Comparison of ENCODE assay signal across 9 cellular contexts in genomic region chr10:92756233-92757065, GRCh38.
DNase-seq lines count a peak whose midpoint lies in the region; ATAC-seq, FAIRE-seq and TF ChIP-seq lines count a peak whose summit lies in the region.
"Had no signal": no experiment of that assay in that cellular context is flagged by ENCODE, and none has a peak within 500 bp of the region (broad histone marks: within the 10 kb centered on the region; RNA-seq: fewer than 3 reads in every experiment).

No MANE protein-coding gene starts in this region.

- TSS peak; percentile 52 for BruUV-seq in endothelial cell of umbilical vein (replicated peaks; lab: Mats Ljungman, UMichigan)

- H3K27me3 ChIP-seq in endothelial cell of umbilical vein (ENCODE audit: control insufficient read depth in 2 of 2, insufficient read depth in 2 of 2, low read length in 2 of 2) = no peaks in the 10 kb centered on the region

- H3K9me3 Mint-ChIP-seq in stimulated activated effector memory CD8-positive, alpha-beta T cell treated with anti-CD3 and anti-CD28 coated beads, Interleukin-12 subunit alpha, Interleukin-12 subunit beta, amount 100 ng/mL, for 72 hours = no peaks in the 10 kb centered on the region
- no peaks in the 10 kb centered on the region for H3K9me3 Mint-ChIP-seq in type B pancreatic cell

- H3K4me1 ChIP-seq in endothelial cell of umbilical vein (ENCODE audit: control insufficient read depth, extremely low read depth, insufficient read depth, low read length) = peaks cover 46% of the 10 kb centered on the region
- H3K4me1 ChIP-seq: parathyroid adenoma had no signal

- no peak overlapping the region for H3K4me3 Mint-ChIP-seq in stimulated activated effector memory CD8-positive, alpha-beta T cell treated with anti-CD3 and anti-CD28 coated beads, Interleukin-12 subunit alpha, Interleukin-12 subunit beta, amount 100 ng/mL, for 72 hours
- H3K4me3 Mint-ChIP-seq in type B pancreatic cell = no peak overlapping the region

- intact Hi-C loops in endothelial cell of umbilical vein (cut with micrococcal nuclease) = loop anchor here (1.0 to 5.0 kb wide), 9 partner anchors 56 to 164 kb away; partner anchors contain the start of gene KIF11

- TF ChIP-seq CTCF in endothelial cell of umbilical vein (IDR thresholded peaks at IDR 0.05; ENCODE audit: extremely low read depth in 1 of 2, insufficient read depth in 1 of 2, low read depth in 1 of 2, low read length in 2 of 2) (no peak), type B pancreatic cell (conservative IDR thresholded peaks at IDR 0.05) (no peak)

- H4K20me1 ChIP-seq in endothelial cell of umbilical vein (replicated peaks; ENCODE audit: control insufficient read depth, extremely low read depth, insufficient read depth, low read length) = no peaks in the 10 kb centered on the region

- peak; percentile 90 for FAIRE-seq in endothelial cell of umbilical vein (lab: Jason Lieb, UNC)

- H3K9me1 ChIP-seq in endothelial cell of umbilical vein (replicated peaks; ENCODE audit: control insufficient read depth, extremely low read depth, insufficient read depth, low read length) = no peaks in the 10 kb centered on the region

- H3K36me3 Mint-ChIP-seq in stimulated activated effector memory CD8-positive, alpha-beta T cell treated with anti-CD3 and anti-CD28 coated beads, Interleukin-12 subunit alpha, Interleukin-12 subunit beta, amount 100 ng/mL, for 72 hours = no peaks in the 10 kb centered on the region
- no peaks in the 10 kb centered on the region for H3K36me3 Mint-ChIP-seq in type B pancreatic cell

- peak; percentile 81 for ATAC-seq in HG02610 (IDR thresholded peaks at IDR 0.05; ENCODE audit: unreplicated experiment)
- ATAC-seq in stimulated activated effector memory CD8-positive, alpha-beta T cell treated with anti-CD3 and anti-CD28 coated beads, Interleukin-12 subunit alpha, Interleukin-12 subunit beta, amount 100 ng/mL, for 72 hours = peak; percentile 32

- DNase-seq in DMS79 (lab: John Stamatoyannopoulos, UW) = peak; percentile 6
- no peak for DNase-seq in DMS79 treated with DMSO at 0.1 percent for 48 hours (lab: John Stamatoyannopoulos, UW)
- DNase-seq in MV-4-11 (lab: John Stamatoyannopoulos, UW) = peak; percentile 85
- DNase-seq in endothelial cell of umbilical vein (ENCODE audit: low read depth, low spot score) = peak; percentile 96
- DNase-seq in stimulated activated effector memory CD8-positive, alpha-beta T cell treated with anti-CD3 and anti-CD28 coated beads, Interleukin-12 subunit alpha, Interleukin-12 subunit beta, amount 100 ng/mL, for 72 hours (ENCODE audit: low spot score in 2 of 2) = no peak
- no peak for DNase-seq in type B pancreatic cell (ENCODE audit: extremely low spot score, unreplicated experiment)
- DNase-seq in NCI-H524 treated with DMSO at 0.1 percent for 48 hours (lab: John Stamatoyannopoulos, UW) = no peak

- H3K36me3 ChIP-seq in endothelial cell of umbilical vein (ENCODE audit: control insufficient read depth in 2 of 2, extremely low read depth in 1 of 2, insufficient read depth in 2 of 2, low read length in 2 of 2) = no peaks in the 10 kb centered on the region

- peak overlapping the region; percentile 23 for H2AFZ ChIP-seq in endothelial cell of umbilical vein (ENCODE audit: low read depth, low read length)
- H2AFZ ChIP-seq: parathyroid adenoma had no signal

- H3K79me2 ChIP-seq in endothelial cell of umbilical vein (ENCODE audit: control insufficient read depth, insufficient read depth, low read length) = no peaks in the 10 kb centered on the region
- H3K79me2 ChIP-seq: parathyroid adenoma had no signal

- dilution Hi-C loops in endothelial cell of umbilical vein (cut with MboI; ENCODE audit: extremely low pct_ligation_motif_present, low sequenced_read_pairs) = no loop called here

- H3K4me3 ChIP-seq in endothelial cell of umbilical vein (replicated peaks in 1 of 3; ENCODE audit: insufficient read depth in 1 of 3, low read depth in 1 of 3, low read length in 3 of 3) = peak overlapping the region in 1 of 3 experiments; percentile 41

- peak; percentile 88 for TF ChIP-seq POLR2A in endothelial cell of umbilical vein (IDR thresholded peaks at IDR 0.05; ENCODE audit: low read depth, low read length)

- H3K9me3 ChIP-seq in endothelial cell of umbilical vein (replicated peaks; ENCODE audit: control insufficient read depth, insufficient read depth, low read length) = no peaks in the 10 kb centered on the region

- H3K9ac ChIP-seq in endothelial cell of umbilical vein (replicated peaks; ENCODE audit: extremely low read depth, insufficient read depth, low read length) = peak overlapping the region; percentile 94
- H3K9ac ChIP-seq: parathyroid adenoma had no signal

- POLR2A ChIA-PET in endothelial cell of umbilical vein (lab: Charles Lee) = interaction anchor here (0.7 to 2.3 kb wide), 6 partner anchors 59 to 174 kb away, joined by 3 to 12 read pairs (median 4); partner anchors contain the start of gene HHEX

- peaks cover 3% of the 10 kb centered on the region for H3K27me3 Mint-ChIP-seq in type B pancreatic cell

- CTCF ChIA-PET in endothelial cell of umbilical vein (lab: Charles Lee) = interaction anchor here (0.6 to 3.8 kb wide), 11 partner anchors 9 to 239 kb away, joined by 3 to 28 read pairs (median 4); partner anchors contain the start of genes HHEX and IDE

- H3K4me1 Mint-ChIP-seq in stimulated activated effector memory CD8-positive, alpha-beta T cell treated with anti-CD3 and anti-CD28 coated beads, Interleukin-12 subunit alpha, Interleukin-12 subunit beta, amount 100 ng/mL, for 72 hours = peaks cover 4% of the 10 kb centered on the region
- peaks cover 16% of the 10 kb centered on the region for H3K4me1 Mint-ChIP-seq in type B pancreatic cell (ENCODE audit: unreplicated experiment)

- H3K4me2 ChIP-seq in endothelial cell of umbilical vein (ENCODE audit: insufficient read depth, low read length) = peak overlapping the region; percentile 90

- H3K27ac Mint-ChIP-seq in stimulated activated effector memory CD8-positive, alpha-beta T cell treated with anti-CD3 and anti-CD28 coated beads, Interleukin-12 subunit alpha, Interleukin-12 subunit beta, amount 100 ng/mL, for 72 hours = no peak overlapping the region
- H3K27ac Mint-ChIP-seq in type B pancreatic cell = no peak overlapping the region

- peak overlapping the region; percentile 98 for H3K27ac ChIP-seq in endothelial cell of umbilical vein (ENCODE audit: insufficient read depth, low read depth, low read length)
- H3K27ac ChIP-seq: parathyroid adenoma had no signal

TF ChIP-seq in endothelial cell of umbilical vein, 7 proteins besides CTCF, POLR2A, EP300 and RAD21:
- peak; percentile 97 for TF ChIP-seq POLR2AphosphoS5 (IDR thresholded peaks at IDR 0.05; ENCODE audit: insufficient read depth, low read depth, low read length)
- peak; percentile 38 for TF ChIP-seq FOS (IDR thresholded peaks at IDR 0.05; ENCODE audit: borderline replicate concordance, insufficient read depth, low read length)
- TF ChIP-seq GATA2 (IDR thresholded peaks at IDR 0.05; ENCODE audit: insufficient read depth, insufficient read length, low read depth, low read length) = peak; percentile 98
- no peak for TF ChIP-seq EZH2 (IDR thresholded peaks at IDR 0.05; ENCODE audit: borderline replicate concordance, low read depth, low read length, severe bottlenecking)
- peak; percentile 79 for TF ChIP-seq JUN (IDR thresholded peaks at IDR 0.05; ENCODE audit: borderline replicate concordance, insufficient read depth, insufficient read length, low read depth)

Comparison
In these comparisons a context has a peak if more than half of its experiments do, and no peak if none do; other contexts are left out.
1. DNase-seq: peak in DMS79 (single experiment), MV-4-11 (single experiment) and endothelial cell of umbilical vein (single experiment); none in DMS79 treated with DMSO at 0.1 percent for 48 hours (single experiment), stimulated activated effector memory CD8-positive, alpha-beta T cell treated with anti-CD3 and anti-CD28 coated beads, Interleukin-12 subunit alpha, Interleukin-12 subunit beta, amount 100 ng/mL, for 72 hours (0 of 2), type B pancreatic cell (single experiment) and NCI-H524 treated with DMSO at 0.1 percent for 48 hours (single experiment).